9 cellular contexts compared by ENCODE assay signal in the genomic region with DNA sequence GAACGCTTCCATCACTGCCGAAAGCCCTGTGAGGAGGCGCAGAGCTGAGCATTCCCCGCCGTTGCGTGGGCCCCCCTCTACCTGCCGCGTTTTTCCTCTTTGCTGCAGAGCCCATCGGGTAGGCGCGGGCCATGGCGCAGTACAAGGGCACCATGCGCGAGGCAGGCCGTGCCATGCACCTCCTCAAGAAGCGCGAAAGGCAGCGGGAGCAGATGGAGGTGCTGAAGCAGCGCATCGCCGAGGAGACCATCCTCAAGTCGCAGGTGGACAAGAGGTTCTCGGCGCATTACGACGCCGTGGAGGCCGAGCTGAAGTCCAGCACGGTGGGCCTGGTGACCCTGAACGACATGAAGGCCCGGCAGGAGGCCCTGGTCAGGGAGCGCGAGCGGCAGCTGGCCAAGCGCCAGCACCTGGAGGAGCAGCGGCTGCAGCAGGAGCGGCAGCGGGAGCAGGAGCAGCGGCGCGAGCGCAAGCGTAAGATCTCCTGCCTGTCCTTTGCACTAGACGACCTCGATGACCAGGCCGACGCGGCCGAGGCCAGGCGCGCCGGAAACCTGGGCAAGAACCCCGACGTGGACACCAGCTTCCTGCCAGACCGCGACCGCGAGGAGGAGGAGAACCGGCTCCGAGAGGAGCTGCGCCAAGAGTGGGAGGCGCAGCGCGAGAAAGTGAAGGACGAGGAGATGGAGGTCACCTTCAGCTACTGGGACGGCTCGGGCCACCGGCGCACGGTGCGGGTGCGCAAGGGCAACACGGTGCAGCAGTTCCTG. TPM values are rescaled to one million over a fixed set of nuclear protein-coding genes. Genes with fewer than 3 reads are reported as not detected.
A peak's percentile ranks its signal among the peaks of the same experiment; 100 is the strongest.
DNase-seq lines count a peak whose midpoint lies in the region; ATAC-seq and TF ChIP-seq lines count a peak whose summit lies in the region.
"Had no signal": no experiment of that assay in that cellular context is flagged by ENCODE, and none has a peak within 500 bp of the region (broad histone marks: within the 10 kb centered on the region; RNA-seq: fewer than 3 reads in every experiment).

No MANE protein-coding gene starts in this region.

- ATAC-seq in naive thymus-derived CD8-positive, alpha-beta T cell, result peak in 1 of 2 donors; percentile 12
- ATAC-seq in HG02885 (IDR thresholded peaks at IDR 0.05; ENCODE audit: poor library complexity, unreplicated experiment), result no peak

- peaks cover 8% of the 10 kb centered on the region for H3K36me3 Mint-ChIP-seq in Calu3 (ENCODE audit: insufficient read depth, unreplicated experiment)
- no peaks in the 10 kb centered on the region for H3K36me3 Mint-ChIP-seq in endothelial cell (ENCODE audit: low read depth, unreplicated experiment)
- peaks cover 0 to 7% (median 0%) of the 10 kb centered on the region in 3 donors for H3K36me3 Mint-ChIP-seq in naive thymus-derived CD8-positive, alpha-beta T cell

- H3K27me3 Mint-ChIP-seq in Calu3 (ENCODE audit: unreplicated experiment) (no peaks in the 10 kb centered on the region), endothelial cell (ENCODE audit: unreplicated experiment) (peaks cover 3% of the 10 kb centered on the region)
- H3K27me3 Mint-ChIP-seq in naive thymus-derived CD8-positive, alpha-beta T cell, result no peaks in the 10 kb centered on the region

- no peaks in the 10 kb centered on the region for H3K9me3 Mint-ChIP-seq in Calu3 (ENCODE audit: low read depth, unreplicated experiment)
- no peaks in the 10 kb centered on the region for H3K9me3 Mint-ChIP-seq in endothelial cell (ENCODE audit: unreplicated experiment)
- peaks cover 0 to 13% (median 0%) of the 10 kb centered on the region in 9 donors for H3K9me3 Mint-ChIP-seq in naive thymus-derived CD8-positive, alpha-beta T cell

- H3K4me3 Mint-ChIP-seq in Calu3 (ENCODE audit: low read depth, unreplicated experiment) (peak overlapping the region; percentile 66), endothelial cell (ENCODE audit: unreplicated experiment) (peak overlapping the region; percentile 77)
- H3K4me3 Mint-ChIP-seq in naive thymus-derived CD8-positive, alpha-beta T cell, result peak overlapping the region; percentile 70 to 91 (median 81)

- POLR2A ChIA-PET in naive thymus-derived CD8-positive, alpha-beta T cell (lab: Charles Lee), result interaction anchor here (1.0 to 2.4 kb wide), 8 partner anchors 9 to 286 kb away, joined by 3 to 16 read pairs (median 4); a partner anchor contains a TSS

- BruUV-seq in Calu3 (replicated peaks; lab: Mats Ljungman, UMichigan), result no TSS peak

- TF ChIP-seq CTCF in Calu3 (IDR thresholded peaks at IDR 0.05; ENCODE audit: unreplicated experiment) (no peak), endothelial cell (IDR thresholded peaks at IDR 0.05; ENCODE audit: unreplicated experiment) (no peak)

- DNase-seq in Calu3 (no peak), NCI-H69 (lab: John Stamatoyannopoulos, UW) (peak; percentile 68), endothelial cell (ENCODE audit: low spot score) (no peak), midbrain (lab: John Stamatoyannopoulos, UW) (no peak), GM19238 (ENCODE audit: insufficient read length, low spot score) (no peak), NCI-H1092 (lab: John Stamatoyannopoulos, UW) (no peak)
- peak in 1 of 10 donors; percentile 21 for DNase-seq in naive thymus-derived CD8-positive, alpha-beta T cell

- intact Hi-C loops in Calu3 (cut with micrococcal nuclease; ENCODE audit: unreplicated experiment), result loop anchor here (10.0 kb wide), 1 partner anchor 125 kb away; no protein-coding TSS in a partner anchor

- CTCF ChIA-PET in Calu3 (lab: Charles Lee), result interaction anchor here (1.2 to 2.1 kb wide), 7 partner anchors 24 to 140 kb away, joined by 3 to 31 read pairs (median 13); no protein-coding TSS in a partner anchor

- H3K27ac Mint-ChIP-seq in Calu3 (ENCODE audit: unreplicated experiment) (no peak overlapping the region), endothelial cell (ENCODE audit: unreplicated experiment) (no peak overlapping the region)
- H3K27ac Mint-ChIP-seq in naive thymus-derived CD8-positive, alpha-beta T cell, result peak overlapping the region in 9 of 10 donors; percentile 66 to 89 (median 81)

- peaks cover 9% of the 10 kb centered on the region for H3K4me1 Mint-ChIP-seq in Calu3 (ENCODE audit: low read depth, unreplicated experiment)
- peaks cover 8% of the 10 kb centered on the region for H3K4me1 Mint-ChIP-seq in endothelial cell (ENCODE audit: unreplicated experiment)
- peaks cover 0 to 13% (median 6%) of the 10 kb centered on the region in 4 donors for H3K4me1 Mint-ChIP-seq in naive thymus-derived CD8-positive, alpha-beta T cell

RNA-seq across cellular contexts. Expression of gene FAM50B, which starts 0.7 kb away (rescaled TPM):
- total RNA-seq in Calu3 (2022), result 5.8 and 7.8 TPM in 2 replicates
- total RNA-seq in endothelial cell (ENCODE audit: unreplicated experiment), result 3.8 TPM
- total RNA-seq in naive thymus-derived CD8-positive, alpha-beta T cell, result 10 to 100 TPM; 11.5 to 12.3 TPM
- 10 to 100 TPM in 1 of 3 donors, 1 to 10 TPM in 2; 2.7 to 12.7 (median 5.8) TPM for polyA plus RNA-seq in naive thymus-derived CD8-positive, alpha-beta T cell
- total RNA-seq: HT1080 had no signal

Comparison
In these comparisons a context has a peak if more than half of its experiments do, and no peak if none do; other contexts are left out.
1. H3K27ac Mint-ChIP-seq: peak in naive thymus-derived CD8-positive, alpha-beta T cell (9 of 10); none in Calu3 (single experiment) and endothelial cell (single experiment).
2. Peak in every context shown above with its lines, with median percentiles within 50 percentile points of each other: H3K4me3 Mint-ChIP-seq.